ENCODE assay signal across 8 cellular contexts in genomic region chr2:100819365-100820345, GRCh38.
DNase-seq lines count a peak whose midpoint lies in the region; ATAC-seq and TF ChIP-seq lines count a peak whose summit lies in the region.

TSS of gene NPAS2 (plus strand) at chr2:100820139. CDS start at chr2:100904755, 84,616 bp downstream.

- no peaks in the 10 kb centered on the region for H3K36me3 ChIP-seq in subcutaneous abdominal adipose tissue (ENCODE audit: control insufficient read depth in 5 of 5, insufficient read depth in 5 of 5, low read length in 5 of 5)

- H3K9me3 Mint-ChIP-seq in effector memory CD8-positive, alpha-beta T cell: no peaks in the 10 kb centered on the region

- DNase-seq in DMS53 (lab: John Stamatoyannopoulos, UW) (peak; percentile 78), DMS53 treated with DMSO at 0.1 percent for 48 hours (lab: John Stamatoyannopoulos, UW; ENCODE audit: unreplicated experiment) (no peak), medulla oblongata (ENCODE audit: extremely low spot score) (peak; percentile 38), DMS79 (lab: John Stamatoyannopoulos, UW) (no peak)
- DNase-seq in effector memory CD8-positive, alpha-beta T cell: no peak
- no peak for DNase-seq in activated effector memory CD4-positive, alpha-beta T cell treated with anti-CD3 and anti-CD28 coated beads, Interleukin-2, amount 50 U/mL, for 16 hours

- peaks cover 0 to 23% (median 4%) of the 10 kb centered on the region in 5 donors for H3K27me3 ChIP-seq in subcutaneous abdominal adipose tissue (ENCODE audit: control insufficient read depth in 5 of 5, insufficient read depth in 4 of 5, low read length in 5 of 5)

- peak within 1 kb of the TSS; percentile 57 to 73 (median 67) for H3K4me3 ChIP-seq in subcutaneous abdominal adipose tissue (ENCODE audit: low read depth in 1 of 5, low read length in 5 of 5)

- no peaks in the 10 kb centered on the region for H3K9me3 ChIP-seq in subcutaneous abdominal adipose tissue (ENCODE audit: control insufficient read depth in 5 of 5, low read length in 5 of 5)

- H3K27ac ChIP-seq in VCaP (peak within 1 kb of the TSS; percentile 76), subcutaneous abdominal adipose tissue (ENCODE audit: low read depth, low read length) (no peak within 1 kb of the TSS)

- peak within 1 kb of the TSS in 4 of 5 donors; percentile 53 to 60 (median 56) for H3K9ac ChIP-seq in subcutaneous abdominal adipose tissue (ENCODE audit: low read length in 5 of 5)

- H3K4me1 Mint-ChIP-seq in effector memory CD8-positive, alpha-beta T cell (ENCODE audit: low read depth in 2 of 2): peaks cover 0 to 4% of the 10 kb centered on the region in 2 donors

- H3K27me3 Mint-ChIP-seq in effector memory CD8-positive, alpha-beta T cell: peaks cover 61 to 78% of the 10 kb centered on the region in 2 donors

- H3K4me3 Mint-ChIP-seq in effector memory CD8-positive, alpha-beta T cell: peak within 1 kb of the TSS; percentile 32 to 69

- no peaks in the 10 kb centered on the region for H3K36me3 Mint-ChIP-seq in effector memory CD8-positive, alpha-beta T cell (ENCODE audit: insufficient read depth)

- H3K4me1 ChIP-seq in subcutaneous abdominal adipose tissue (ENCODE audit: control insufficient read depth in 5 of 5, insufficient read depth in 5 of 5, low read length in 5 of 5): peaks cover 0 to 27% (median 25%) of the 10 kb centered on the region in 5 donors

- ATAC-seq in effector memory CD8-positive, alpha-beta T cell (replicated peaks): peak; percentile 44

- no peak for TF ChIP-seq CTCF in VCaP (conservative IDR thresholded peaks at IDR 0.05)

- no peak within 1 kb of the TSS for H3K27ac Mint-ChIP-seq in effector memory CD8-positive, alpha-beta T cell

Comparison
In these comparisons a context has a peak if more than half of its experiments do, and no peak if none do; other contexts are left out.
1. DNase-seq: peak in DMS53 (single experiment) and medulla oblongata (single experiment); none in DMS53 treated with DMSO at 0.1 percent for 48 hours (single experiment), effector memory CD8-positive, alpha-beta T cell (0 of 3), DMS79 (single experiment) and activated effector memory CD4-positive, alpha-beta T cell treated with anti-CD3 and anti-CD28 coated beads, Interleukin-2, amount 50 U/mL, for 16 hours (single experiment).